In the genomic region with DNA sequence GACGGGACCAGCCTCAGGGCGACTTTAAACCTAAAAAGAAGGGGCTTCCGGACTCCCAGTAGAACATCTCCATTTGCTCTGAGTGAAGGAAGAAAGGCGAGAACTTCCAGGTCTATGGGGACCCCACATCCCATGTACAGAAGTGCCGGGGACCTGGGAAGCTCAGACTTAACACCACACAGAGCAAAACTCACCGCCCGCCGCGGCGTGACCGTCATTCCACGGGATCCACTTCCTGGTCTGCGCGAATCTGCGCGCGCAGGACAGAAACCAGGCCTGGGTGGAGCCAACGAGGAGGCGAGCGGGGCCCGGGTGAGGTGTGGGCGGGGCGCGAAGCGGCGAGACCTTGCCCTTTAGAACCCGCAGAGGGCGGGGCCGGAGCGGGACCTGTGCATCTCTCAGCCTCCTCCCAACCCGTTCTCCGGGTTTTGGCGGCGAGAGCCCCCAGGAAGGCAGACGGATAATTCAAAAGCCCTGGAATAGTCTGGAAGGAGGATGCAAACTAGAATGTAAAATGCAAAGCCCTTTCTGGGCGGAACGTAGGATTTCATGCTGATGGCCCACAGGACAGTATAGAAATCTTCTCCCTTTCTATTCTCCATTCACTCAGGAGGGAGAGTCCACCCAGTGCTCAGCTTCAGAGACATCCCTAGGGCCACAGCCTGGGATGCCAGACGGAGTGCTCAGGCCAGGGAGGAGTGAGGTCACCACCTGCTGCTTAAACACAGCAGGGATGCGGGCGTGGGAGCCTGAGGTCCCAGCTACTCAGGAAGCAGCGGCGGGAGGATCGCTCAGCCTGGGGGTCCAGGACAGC, we compare ENCODE assay signal across 8 cellular contexts. TPM values are rescaled to one million over a fixed set of nuclear protein-coding genes. Genes with fewer than 3 reads are reported as not detected.
DNase-seq lines count a peak whose midpoint lies in the region; ATAC-seq and TF ChIP-seq lines count a peak whose summit lies in the region.
"Not testable (repeated sequence)": the region's sequence is repeated elsewhere in the genome, so short reads cannot be mapped to it uniquely, and the experiment has no call there.

A gene (minus strand): TSS at position 242 of the 814 bp plus-strand sequence. CDS start 3,347 bp downstream, outside the sequence.

- not testable (repeated sequence) for H3K9me3 ChIP-seq in H9 (ENCODE audit: control insufficient read depth, low read depth, low read length); SK-N-SH; gastroesophageal sphincter; neural progenitor cell (ENCODE audit: low read depth)

- not testable (repeated sequence) for H3K27me3 ChIP-seq in H9 (ENCODE audit: insufficient read depth, low read length); SK-N-SH (ENCODE audit: insufficient read depth); gastroesophageal sphincter
- peaks cover 19% of the 10 kb centered on the region for H3K27me3 ChIP-seq in neural progenitor cell

- DNase-seq in G401 (ENCODE audit: low spot score) (peak; percentile 81), H9 (peak; percentile 88), M059J (ENCODE audit: low read depth) (peak; percentile 63), SK-N-SH (peak; percentile 78), neural progenitor cell (ENCODE audit: low spot score) (peak; percentile 73)
- DNase-seq in activated naive CD4-positive, alpha-beta T cell treated with anti-CD3 and anti-CD28 coated beads, Interleukin-2, amount 10 ng/mL, durations not matched to agents 7 days and 5 days, result peak; percentile 80
- peak; percentile 66 to 78 for DNase-seq in stimulated activated naive CD8-positive, alpha-beta T cell treated with anti-CD3 and anti-CD28 coated beads, Interleukin-15, amount 100 ng/mL, for 72 hours

- H3K18ac ChIP-seq in H9 (ENCODE audit: insufficient read length, low read depth, low read length), result not testable (repeated sequence)

- H2AFZ ChIP-seq in H9 (ENCODE audit: low read length), result peak within 1 kb of the TSS; percentile 59
- peak within 1 kb of the TSS; percentile 97 for H2AFZ ChIP-seq in SK-N-SH (ENCODE audit: low read depth)
- H2AFZ ChIP-seq in neural progenitor cell (replicated peaks), result peak within 1 kb of the TSS; percentile 93

- H4K20me1 ChIP-seq in H9 (ENCODE audit: control insufficient read depth, insufficient read depth, insufficient read length); SK-N-SH (ENCODE audit: insufficient read depth); neural progenitor cell (ENCODE audit: low read depth): not testable (repeated sequence)

- CTCF ChIA-PET in SK-N-SH (lab: Yijun Ruan, JAX), result interaction anchor here (0.6 kb wide), 1 partner anchor 124 kb away, joined by 4 read pairs; no protein-coding TSS in a partner anchor
- CTCF ChIA-PET in activated naive CD4-positive, alpha-beta T cell treated with anti-CD3 and anti-CD28 coated beads, Interleukin-2, amount 10 ng/mL, durations not matched to agents 7 days and 5 days (lab: Charles Lee), result not testable (repeated sequence)

- not testable (repeated sequence) for H3K79me1 ChIP-seq in H9 (ENCODE audit: insufficient read depth, low read depth, low read length, poor library complexity, severe bottlenecking)

- H3K79me2 ChIP-seq in H9 (ENCODE audit: insufficient read depth, low read length); SK-N-SH (ENCODE audit: insufficient read depth); neural progenitor cell (ENCODE audit: low read depth): not testable (repeated sequence)

- TF ChIP-seq RAD21 in SK-N-SH (IDR thresholded peaks at IDR 0.05; ENCODE audit: low read length), result 0 out of 2 replicates have a peak, but pooled peaks have one; percentile 5

- H2BK5ac ChIP-seq in H9 (ENCODE audit: insufficient read length, low read length), result not testable (repeated sequence)

- H4K5ac ChIP-seq in H9 (ENCODE audit: insufficient read length, low read depth, low read length), result not testable (repeated sequence)

- H3F3A ChIP-seq in SK-N-SH (replicated peaks; ENCODE audit: insufficient read depth); neural progenitor cell (ENCODE audit: low read depth): not testable (repeated sequence)

- peaks cover 8 to 24% of the 10 kb centered on the region in 2 experiments for H3K4me1 Mint-ChIP-seq in H9
- H3K4me1 Mint-ChIP-seq in activated naive CD4-positive, alpha-beta T cell treated with anti-CD3 and anti-CD28 coated beads, Interleukin-2, amount 10 ng/mL, durations not matched to agents 7 days and 5 days, result peaks cover 26% of the 10 kb centered on the region
- H3K4me1 Mint-ChIP-seq in neural progenitor cell, result not testable (repeated sequence)
- peaks cover 23% of the 10 kb centered on the region for H3K4me1 Mint-ChIP-seq in stimulated activated naive CD8-positive, alpha-beta T cell treated with anti-CD3 and anti-CD28 coated beads, Interleukin-15, amount 100 ng/mL, for 72 hours

- H3K4me3 Mint-ChIP-seq in H9 (peak within 1 kb of the TSS; percentile 93 to 96), neural progenitor cell (peak within 1 kb of the TSS; percentile 90)
- peak within 1 kb of the TSS; percentile 90 for H3K4me3 Mint-ChIP-seq in activated naive CD4-positive, alpha-beta T cell treated with anti-CD3 and anti-CD28 coated beads, Interleukin-2, amount 10 ng/mL, durations not matched to agents 7 days and 5 days
- peak within 1 kb of the TSS; percentile 95 to 99 for H3K4me3 Mint-ChIP-seq in stimulated activated naive CD8-positive, alpha-beta T cell treated with anti-CD3 and anti-CD28 coated beads, Interleukin-15, amount 100 ng/mL, for 72 hours

- not testable (repeated sequence) for H3K27ac ChIP-seq in H9 (ENCODE audit: insufficient read length, low read depth, low read length); neural progenitor cell
- H3K27ac ChIP-seq in SK-N-SH (ENCODE audit: low read depth in 2 of 2, low read length in 1 of 2) (peak within 1 kb of the TSS in 1 of 2 experiments; percentile 67; a peak in 2 of 4 replicates), gastroesophageal sphincter (peak within 1 kb of the TSS; percentile 7 to 79 (median 78))

- H3K9me2 ChIP-seq in SK-N-SH, result not testable (repeated sequence)

- H3K14ac ChIP-seq in H9 (ENCODE audit: insufficient read depth, low read length), result not testable (repeated sequence)

- no CpG with 5 or more reads among the region's 43 CpGs for WGBS in H9 (ENCODE audit: extremely low coverage, insufficient read length, low lambda C conversion rate)
- 9% methylated on average over 27 of the region's 43 CpGs for WGBS in SK-N-SH (ENCODE audit: low lambda C conversion rate)
- WGBS in gastroesophageal sphincter (ENCODE audit: low coverage in 1 of 2), 2 donors, result 0% methylated on average over 5 of the region's 43 CpGs

- not testable (repeated sequence) for H2BK120ac ChIP-seq in H9 (ENCODE audit: low read depth, low read length, poor library complexity, severe bottlenecking)

- H3K9me3 Mint-ChIP-seq in H9; neural progenitor cell; stimulated activated naive CD8-positive, alpha-beta T cell treated with anti-CD3 and anti-CD28 coated beads, Interleukin-15, amount 100 ng/mL, for 72 hours: not testable (repeated sequence)
- H3K9me3 Mint-ChIP-seq in activated naive CD4-positive, alpha-beta T cell treated with anti-CD3 and anti-CD28 coated beads, Interleukin-2, amount 10 ng/mL, durations not matched to agents 7 days and 5 days, result peaks cover 39% of the 10 kb centered on the region

- H3K4me3 ChIP-seq in SK-N-SH (ENCODE audit: low read depth in 2 of 2, low read length in 1 of 2) (peak within 1 kb of the TSS; percentile 63 to 77), gastroesophageal sphincter (peak within 1 kb of the TSS; percentile 47 to 65), neural progenitor cell (peak within 1 kb of the TSS; percentile 78)

- peak within 1 kb of the TSS in 2 of 3 experiments; percentile 58 to 91; a peak in 4 of 7 replicates for H3K27ac Mint-ChIP-seq in H9
- H3K27ac Mint-ChIP-seq in activated naive CD4-positive, alpha-beta T cell treated with anti-CD3 and anti-CD28 coated beads, Interleukin-2, amount 10 ng/mL, durations not matched to agents 7 days and 5 days, result peak within 1 kb of the TSS; percentile 88
- H3K27ac Mint-ChIP-seq in neural progenitor cell, result not testable (repeated sequence)
- H3K27ac Mint-ChIP-seq in stimulated activated naive CD8-positive, alpha-beta T cell treated with anti-CD3 and anti-CD28 coated beads, Interleukin-15, amount 100 ng/mL, for 72 hours, result peak within 1 kb of the TSS; percentile 46 to 91

- H3K23me2 ChIP-seq in H9 (ENCODE audit: insufficient read length, low read depth, low read length, poor library complexity, severe bottlenecking), result not testable (repeated sequence)

- not testable (repeated sequence) for H2BK12ac ChIP-seq in H9 (ENCODE audit: insufficient read length, low read depth, low read length)

- in situ Hi-C loops in G401 (cut with HindIII; ENCODE audit: low sequenced_read_pairs), result not testable (repeated sequence)

- H3K36me3 ChIP-seq in SK-N-SH (replicated peaks in 1 of 2; ENCODE audit: control insufficient read depth in 1 of 2, insufficient read depth in 2 of 2, low read length in 1 of 2) (peaks cover 0 to 12% of the 10 kb centered on the region in 2 experiments), gastroesophageal sphincter (peaks cover 0 to 18% of the 10 kb centered on the region in 2 donors)
- not testable (repeated sequence) for H3K36me3 ChIP-seq in neural progenitor cell

- H3K36me3 Mint-ChIP-seq in H9 (ENCODE audit: insufficient read depth in 1 of 3, low read depth in 3 of 3) (peaks cover 8 to 21% (median 13%) of the 10 kb centered on the region in 3 experiments; a peak in 6 of 7 replicates), neural progenitor cell (peaks cover 17% of the 10 kb centered on the region)
- peaks cover 46% of the 10 kb centered on the region for H3K36me3 Mint-ChIP-seq in activated naive CD4-positive, alpha-beta T cell treated with anti-CD3 and anti-CD28 coated beads, Interleukin-2, amount 10 ng/mL, durations not matched to agents 7 days and 5 days

- H3T11ph ChIP-seq in H9 (ENCODE audit: low read length), result not testable (repeated sequence)

- H3K4me1 ChIP-seq in H9 (ENCODE audit: insufficient read depth, low read length); SK-N-SH (ENCODE audit: control insufficient read depth in 1 of 2, insufficient read depth in 2 of 2, low read depth in 1 of 2, low read length in 1 of 2); neural progenitor cell: not testable (repeated sequence)
- peaks cover 0 to 20% (median 0%) of the 10 kb centered on the region in 3 donors for H3K4me1 ChIP-seq in gastroesophageal sphincter

- H3K4me2 ChIP-seq in H9 (ENCODE audit: insufficient read depth, insufficient read length, low read length) (peak within 1 kb of the TSS; percentile 75), SK-N-SH (peak within 1 kb of the TSS; percentile 81), neural progenitor cell (peak within 1 kb of the TSS; percentile 78)

- TF ChIP-seq POLR2A in gastroesophageal sphincter (IDR thresholded peaks at IDR 0.05), result peak; percentile 65 to 67

- H3K4ac ChIP-seq in H9 (ENCODE audit: low read depth, low read length), result not testable (repeated sequence)

- not testable (repeated sequence) for TF ChIP-seq CTCF in H9 (conservative IDR thresholded peaks at IDR 0.05); gastroesophageal sphincter (IDR thresholded peaks at IDR 0.05); neural progenitor cell (IDR thresholded peaks at IDR 0.05)
- TF ChIP-seq CTCF in SK-N-SH (IDR thresholded peaks at IDR 0.05), result peak; percentile 26

- not testable (repeated sequence) for H3K56ac ChIP-seq in H9 (ENCODE audit: insufficient read length, low read depth, low read length)

- not testable (repeated sequence) for H4K91ac ChIP-seq in H9 (ENCODE audit: insufficient read length, low read depth, low read length)

- H3K9ac ChIP-seq in H9 (ENCODE audit: extremely low read depth, insufficient read length, low read length), result peak within 1 kb of the TSS; percentile 51
- peak within 1 kb of the TSS; percentile 74 for H3K9ac ChIP-seq in SK-N-SH
- not testable (repeated sequence) for H3K9ac ChIP-seq in neural progenitor cell

- TF ChIP-seq EP300 in SK-N-SH (IDR thresholded peaks at IDR 0.05; ENCODE audit: borderline replicate concordance in 1 of 2, low read depth in 1 of 2, low read length in 1 of 2); gastroesophageal sphincter (IDR thresholded peaks at IDR 0.05): not testable (repeated sequence)

- not testable (repeated sequence) for H2AK5ac ChIP-seq in H9 (ENCODE audit: insufficient read length, low read length)

- ATAC-seq in gastroesophageal sphincter, result peak; percentile 99
- ATAC-seq in stimulated activated naive CD8-positive, alpha-beta T cell treated with anti-CD3 and anti-CD28 coated beads, Interleukin-15, amount 100 ng/mL, for 72 hours, result peak; percentile 100

- POLR2A ChIA-PET in SK-N-SH (lab: Yijun Ruan, JAX), result not testable (repeated sequence)

- not testable (repeated sequence) for H2BK20ac ChIP-seq in H9 (ENCODE audit: low read depth, low read length, poor library complexity, severe bottlenecking)

- H3K27me3 Mint-ChIP-seq in H9 (ENCODE audit: low read depth); activated naive CD4-positive, alpha-beta T cell treated with anti-CD3 and anti-CD28 coated beads, Interleukin-2, amount 10 ng/mL, durations not matched to agents 7 days and 5 days; neural progenitor cell (ENCODE audit: insufficient read depth, low read depth); stimulated activated naive CD8-positive, alpha-beta T cell treated with anti-CD3 and anti-CD28 coated beads, Interleukin-15, amount 100 ng/mL, for 72 hours: not testable (repeated sequence)

- not testable (repeated sequence) for H3K23ac ChIP-seq in H9 (ENCODE audit: insufficient read length, low read depth, low read length)

- H2BK15ac ChIP-seq in H9 (ENCODE audit: low read depth, low read length), result not testable (repeated sequence)

- H4K8ac ChIP-seq in H9 (replicated peaks; ENCODE audit: insufficient read length, low read depth, low read length), result not testable (repeated sequence)

RNA-seq across cellular contexts. Expression of the gene that starts here (rescaled TPM):
- 4.1 and 4.6 TPM in 2 replicates for total RNA-seq in G401 (2014; rRNA removed; shearing (Covaris generic))
- total RNA-seq in H9 (2021) (34.0 and 34.7 TPM in 2 replicates), gastroesophageal sphincter (10 to 100 TPM; 10.0 to 17.0 (median 13.2) TPM), neural progenitor cell (ENCODE audit: low replicate concordance) (30.4 and 40.7 TPM in 2 replicates)
- total RNA-seq in M059J (2014; rRNA removed; shearing (Covaris generic)), result 22.4 and 27.1 TPM in 2 replicates
- polyA plus RNA-seq in SK-N-SH (2012; rRNA removed), result 7.8 and 11.2 TPM in 2 replicates
- 10.5 and 11.3 TPM in 2 replicates for polyA plus RNA-seq in SK-N-SH (2012; cell fraction: cytosol; rRNA removed)
- 8.9 and 16.7 TPM in 2 replicates for polyA plus RNA-seq in SK-N-SH (2012; cell fraction: nucleus; rRNA removed)
